ENCODE assay signal across 8 cellular contexts in genomic region chr5:103119067-103119764, GRCh38. TPM values are rescaled to one million over a fixed set of nuclear protein-coding genes. Genes with fewer than 3 reads are reported as not detected.
DNase-seq lines count a peak whose midpoint lies in the region; ATAC-seq and TF ChIP-seq lines count a peak whose summit lies in the region.

No MANE protein-coding gene starts in this region.

- no peaks in the 10 kb centered on the region for H3K27me3 ChIP-seq in iPS DF 6.9 (ENCODE audit: control insufficient read depth, insufficient read depth, low read length)

- CTCF ChIA-PET in AG04449 (lab: Yijun Ruan, JAX): interaction anchor here (0.8 to 3.2 kb wide), 5 partner anchors 15 to 358 kb away, joined by 3 to 19 read pairs (median 3); no protein-coding TSS in a partner anchor
- CTCF ChIA-PET in HEK293 (lab: Yijun Ruan, JAX): interaction anchor here (0.8 kb wide), 1 partner anchor 154 kb away, joined by 4 read pairs; no protein-coding TSS in a partner anchor

- peak overlapping the region; percentile 96 for H3K27ac Mint-ChIP-seq in activated T-helper 1 cell treated with anti-CD3 and anti-CD28 coated beads, Interleukin-12 subunit alpha, Interleukin-12 subunit beta, Interleukin-2, Interleukin-4 antibody, amounts not matched to agents 30 ng/mL and 10 ng/mL and 1 ng/mL, durations not matched to agents 14 hours and 24 hours and 36 hours
- H3K27ac Mint-ChIP-seq in stimulated activated memory B cell treated with anti-CD40 and anti-IgM and Interleukin-4, amounts not matched to agents 10 μg/mL and 1 μg/mL and 100 μg/mL, for 72 hours: peak overlapping the region; percentile 97

- peak overlapping the region; percentile 93 for H3K4me3 Mint-ChIP-seq in activated T-helper 1 cell treated with anti-CD3 and anti-CD28 coated beads, Interleukin-12 subunit alpha, Interleukin-12 subunit beta, Interleukin-2, Interleukin-4 antibody, amounts not matched to agents 30 ng/mL and 10 ng/mL and 1 ng/mL, durations not matched to agents 14 hours and 24 hours and 36 hours
- H3K4me3 Mint-ChIP-seq in stimulated activated memory B cell treated with anti-CD40 and anti-IgM and Interleukin-4, amounts not matched to agents 10 μg/mL and 1 μg/mL and 100 μg/mL, for 72 hours: peak overlapping the region; percentile 91

- no peaks in the 10 kb centered on the region for H3K9me3 ChIP-seq in HEK293 (ENCODE audit: control insufficient read depth, insufficient read depth, low read depth, low read length)
- no peaks in the 10 kb centered on the region for H3K9me3 ChIP-seq in iPS DF 6.9 (ENCODE audit: control insufficient read depth, insufficient read depth, low read length)

- peaks cover 41% of the 10 kb centered on the region for H3K4me1 Mint-ChIP-seq in activated T-helper 1 cell treated with anti-CD3 and anti-CD28 coated beads, Interleukin-12 subunit alpha, Interleukin-12 subunit beta, Interleukin-2, Interleukin-4 antibody, amounts not matched to agents 30 ng/mL and 10 ng/mL and 1 ng/mL, durations not matched to agents 14 hours and 24 hours and 36 hours (ENCODE audit: low read depth)
- H3K4me1 Mint-ChIP-seq in stimulated activated memory B cell treated with anti-CD40 and anti-IgM and Interleukin-4, amounts not matched to agents 10 μg/mL and 1 μg/mL and 100 μg/mL, for 72 hours: peaks cover 39% of the 10 kb centered on the region

- H3K36me3 ChIP-seq in HEK293 (ENCODE audit: control insufficient read depth in 2 of 2, insufficient read depth in 1 of 2, low read length in 2 of 2): no peaks in the 10 kb centered on the region
- no peaks in the 10 kb centered on the region for H3K36me3 ChIP-seq in iPS DF 6.9 (ENCODE audit: control insufficient read depth, insufficient read depth, low read length)

- H3K4me3 ChIP-seq in AG04449 (ENCODE audit: low read depth, low read length) (peak overlapping the region; percentile 88), HEK293 (ENCODE audit: low read depth, low read length) (peak overlapping the region; percentile 76), iPS DF 6.9 (ENCODE audit: low read length) (peak overlapping the region; percentile 87; the same call in 1 of the 2 replicates)

- POLR2A ChIA-PET in AG04449 (lab: Yijun Ruan, JAX): no interaction called here
- POLR2A ChIA-PET in HEK293 (lab: Yijun Ruan, JAX): interaction anchor here (1.0 to 3.0 kb wide), 3 partner anchors 139 to 365 kb away, joined by 3 to 22 read pairs (median 6); partner anchors contain the start of gene MACIR

- no CpG with 5 or more reads among the region's 15 CpGs for WGBS in iPS DF 6.9 (ENCODE audit: insufficient coverage, insufficient read length)

- no peak for TF ChIP-seq CTCF in AG04449 (IDR thresholded peaks at IDR 0.05; ENCODE audit: insufficient read depth, low read length, missing control alignments)
- TF ChIP-seq CTCF in HEK293 (tag by site-specific recombination; IDR thresholded peaks at IDR 0.05): no peak

- peaks cover 10% of the 10 kb centered on the region for H3K4me1 ChIP-seq in HEK293 (ENCODE audit: control insufficient read depth, insufficient read depth, low read length)
- H3K4me1 ChIP-seq in iPS DF 6.9 (ENCODE audit: control insufficient read depth, insufficient read depth, low read length): no peaks in the 10 kb centered on the region

- H3K9me3 Mint-ChIP-seq in activated T-helper 1 cell treated with anti-CD3 and anti-CD28 coated beads, Interleukin-12 subunit alpha, Interleukin-12 subunit beta, Interleukin-2, Interleukin-4 antibody, amounts not matched to agents 30 ng/mL and 10 ng/mL and 1 ng/mL, durations not matched to agents 14 hours and 24 hours and 36 hours: no peaks in the 10 kb centered on the region
- H3K9me3 Mint-ChIP-seq in stimulated activated memory B cell treated with anti-CD40 and anti-IgM and Interleukin-4, amounts not matched to agents 10 μg/mL and 1 μg/mL and 100 μg/mL, for 72 hours: no peaks in the 10 kb centered on the region

- no peak for DNase-seq in AG04449 (ENCODE audit: low read depth, low spot score)
- no peak for DNase-seq in activated T-helper 1 cell treated with anti-CD3 and anti-CD28 coated beads, Interleukin-12 subunit alpha, Interleukin-12 subunit beta, Interleukin-2, Interleukin-4 antibody, amounts not matched to agents 30 ng/mL and 10 ng/mL and 1 ng/mL, durations not matched to agents 14 hours and 24 hours and 36 hours (ENCODE audit: low spot score)
- no peak for DNase-seq in iPS DF 6.9 (ENCODE audit: low read depth, low spot score)
- no peak for DNase-seq in activated CD4-positive, CD25-positive, alpha-beta regulatory T cell treated with anti-CD3 and anti-CD28 coated beads, Interleukin-2, amount 50 U/mL, for 72 hours
- DNase-seq in COLO829 (ENCODE audit: low spot score): no peak

- peak overlapping the region; percentile 90 for H3K27ac ChIP-seq in HEK293 (ENCODE audit: extremely low read depth, low read depth, low read length)
- H3K27ac ChIP-seq in iPS DF 6.9 (ENCODE audit: low read length): no peak overlapping the region

- peaks cover 7% of the 10 kb centered on the region for H3K36me3 Mint-ChIP-seq in activated T-helper 1 cell treated with anti-CD3 and anti-CD28 coated beads, Interleukin-12 subunit alpha, Interleukin-12 subunit beta, Interleukin-2, Interleukin-4 antibody, amounts not matched to agents 30 ng/mL and 10 ng/mL and 1 ng/mL, durations not matched to agents 14 hours and 24 hours and 36 hours (ENCODE audit: low read depth)
- H3K36me3 Mint-ChIP-seq in stimulated activated memory B cell treated with anti-CD40 and anti-IgM and Interleukin-4, amounts not matched to agents 10 μg/mL and 1 μg/mL and 100 μg/mL, for 72 hours: peaks cover 8% of the 10 kb centered on the region

- intact Hi-C loops in activated T-helper 1 cell treated with anti-CD3 and anti-CD28 coated beads, Interleukin-12 subunit alpha, Interleukin-12 subunit beta, Interleukin-2, Interleukin-4 antibody, amounts not matched to agents 30 ng/mL and 10 ng/mL and 1 ng/mL, durations not matched to agents 14 hours and 24 hours and 36 hours (cut with micrococcal nuclease): no loop called here

- no peaks in the 10 kb centered on the region for H3K27me3 Mint-ChIP-seq in activated T-helper 1 cell treated with anti-CD3 and anti-CD28 coated beads, Interleukin-12 subunit alpha, Interleukin-12 subunit beta, Interleukin-2, Interleukin-4 antibody, amounts not matched to agents 30 ng/mL and 10 ng/mL and 1 ng/mL, durations not matched to agents 14 hours and 24 hours and 36 hours (ENCODE audit: insufficient read depth)
- no peaks in the 10 kb centered on the region for H3K27me3 Mint-ChIP-seq in stimulated activated memory B cell treated with anti-CD40 and anti-IgM and Interleukin-4, amounts not matched to agents 10 μg/mL and 1 μg/mL and 100 μg/mL, for 72 hours

- ATAC-seq in stimulated activated memory B cell treated with anti-CD40 and anti-IgM and Interleukin-4, amounts not matched to agents 10 μg/mL and 1 μg/mL and 100 μg/mL, for 72 hours: no peak
- ATAC-seq in GM18858 (IDR thresholded peaks at IDR 0.05; ENCODE audit: unreplicated experiment): no peak

TF ChIP-seq in HEK293, 187 proteins besides CTCF, POLR2A, EP300 and RAD21:
- TF ChIP-seq ZFP69B (tag by site-specific recombination; IDR thresholded peaks at IDR 0.05) (peak; percentile 89), ZNF692 (tag by site-specific recombination; IDR thresholded peaks at IDR 0.05) (peak; percentile 95), ZSCAN5A (tag by site-specific recombination; IDR thresholded peaks at IDR 0.05) (no peak)

RNA-seq across cellular contexts. Expression of gene GIN1, which starts 0.7 kb away (rescaled TPM):
- total RNA-seq in activated T-helper 1 cell treated with anti-CD3 and anti-CD28 coated beads, Interleukin-12 subunit alpha, Interleukin-12 subunit beta, Interleukin-2, Interleukin-4 antibody, amounts not matched to agents 30 ng/mL and 10 ng/mL and 1 ng/mL, durations not matched to agents 14 hours and 24 hours and 36 hours: 8.6 and 9.3 TPM in 2 replicates

RNA-seq across cellular contexts. Expression of gene PPIP5K2, which starts 0.9 kb away (rescaled TPM):
- total RNA-seq in activated T-helper 1 cell treated with anti-CD3 and anti-CD28 coated beads, Interleukin-12 subunit alpha, Interleukin-12 subunit beta, Interleukin-2, Interleukin-4 antibody, amounts not matched to agents 30 ng/mL and 10 ng/mL and 1 ng/mL, durations not matched to agents 14 hours and 24 hours and 36 hours: 47.6 and 52.7 TPM in 2 replicates
